1 cellular context compared by ENCODE assay signal in genomic region chr22:30667486-30668305, GRCh38.
TF ChIP-seq lines count a peak whose summit lies in the region.

Gene DUSP18 (minus strand): TSS chr22:30667875. CDS start chr22:30664003, 3,872 bp downstream.

TF ChIP-seq in GM23338, 12 proteins besides CTCF, POLR2A, EP300 and RAD21 (continued from another document):
- TF ChIP-seq, protein P1, sequence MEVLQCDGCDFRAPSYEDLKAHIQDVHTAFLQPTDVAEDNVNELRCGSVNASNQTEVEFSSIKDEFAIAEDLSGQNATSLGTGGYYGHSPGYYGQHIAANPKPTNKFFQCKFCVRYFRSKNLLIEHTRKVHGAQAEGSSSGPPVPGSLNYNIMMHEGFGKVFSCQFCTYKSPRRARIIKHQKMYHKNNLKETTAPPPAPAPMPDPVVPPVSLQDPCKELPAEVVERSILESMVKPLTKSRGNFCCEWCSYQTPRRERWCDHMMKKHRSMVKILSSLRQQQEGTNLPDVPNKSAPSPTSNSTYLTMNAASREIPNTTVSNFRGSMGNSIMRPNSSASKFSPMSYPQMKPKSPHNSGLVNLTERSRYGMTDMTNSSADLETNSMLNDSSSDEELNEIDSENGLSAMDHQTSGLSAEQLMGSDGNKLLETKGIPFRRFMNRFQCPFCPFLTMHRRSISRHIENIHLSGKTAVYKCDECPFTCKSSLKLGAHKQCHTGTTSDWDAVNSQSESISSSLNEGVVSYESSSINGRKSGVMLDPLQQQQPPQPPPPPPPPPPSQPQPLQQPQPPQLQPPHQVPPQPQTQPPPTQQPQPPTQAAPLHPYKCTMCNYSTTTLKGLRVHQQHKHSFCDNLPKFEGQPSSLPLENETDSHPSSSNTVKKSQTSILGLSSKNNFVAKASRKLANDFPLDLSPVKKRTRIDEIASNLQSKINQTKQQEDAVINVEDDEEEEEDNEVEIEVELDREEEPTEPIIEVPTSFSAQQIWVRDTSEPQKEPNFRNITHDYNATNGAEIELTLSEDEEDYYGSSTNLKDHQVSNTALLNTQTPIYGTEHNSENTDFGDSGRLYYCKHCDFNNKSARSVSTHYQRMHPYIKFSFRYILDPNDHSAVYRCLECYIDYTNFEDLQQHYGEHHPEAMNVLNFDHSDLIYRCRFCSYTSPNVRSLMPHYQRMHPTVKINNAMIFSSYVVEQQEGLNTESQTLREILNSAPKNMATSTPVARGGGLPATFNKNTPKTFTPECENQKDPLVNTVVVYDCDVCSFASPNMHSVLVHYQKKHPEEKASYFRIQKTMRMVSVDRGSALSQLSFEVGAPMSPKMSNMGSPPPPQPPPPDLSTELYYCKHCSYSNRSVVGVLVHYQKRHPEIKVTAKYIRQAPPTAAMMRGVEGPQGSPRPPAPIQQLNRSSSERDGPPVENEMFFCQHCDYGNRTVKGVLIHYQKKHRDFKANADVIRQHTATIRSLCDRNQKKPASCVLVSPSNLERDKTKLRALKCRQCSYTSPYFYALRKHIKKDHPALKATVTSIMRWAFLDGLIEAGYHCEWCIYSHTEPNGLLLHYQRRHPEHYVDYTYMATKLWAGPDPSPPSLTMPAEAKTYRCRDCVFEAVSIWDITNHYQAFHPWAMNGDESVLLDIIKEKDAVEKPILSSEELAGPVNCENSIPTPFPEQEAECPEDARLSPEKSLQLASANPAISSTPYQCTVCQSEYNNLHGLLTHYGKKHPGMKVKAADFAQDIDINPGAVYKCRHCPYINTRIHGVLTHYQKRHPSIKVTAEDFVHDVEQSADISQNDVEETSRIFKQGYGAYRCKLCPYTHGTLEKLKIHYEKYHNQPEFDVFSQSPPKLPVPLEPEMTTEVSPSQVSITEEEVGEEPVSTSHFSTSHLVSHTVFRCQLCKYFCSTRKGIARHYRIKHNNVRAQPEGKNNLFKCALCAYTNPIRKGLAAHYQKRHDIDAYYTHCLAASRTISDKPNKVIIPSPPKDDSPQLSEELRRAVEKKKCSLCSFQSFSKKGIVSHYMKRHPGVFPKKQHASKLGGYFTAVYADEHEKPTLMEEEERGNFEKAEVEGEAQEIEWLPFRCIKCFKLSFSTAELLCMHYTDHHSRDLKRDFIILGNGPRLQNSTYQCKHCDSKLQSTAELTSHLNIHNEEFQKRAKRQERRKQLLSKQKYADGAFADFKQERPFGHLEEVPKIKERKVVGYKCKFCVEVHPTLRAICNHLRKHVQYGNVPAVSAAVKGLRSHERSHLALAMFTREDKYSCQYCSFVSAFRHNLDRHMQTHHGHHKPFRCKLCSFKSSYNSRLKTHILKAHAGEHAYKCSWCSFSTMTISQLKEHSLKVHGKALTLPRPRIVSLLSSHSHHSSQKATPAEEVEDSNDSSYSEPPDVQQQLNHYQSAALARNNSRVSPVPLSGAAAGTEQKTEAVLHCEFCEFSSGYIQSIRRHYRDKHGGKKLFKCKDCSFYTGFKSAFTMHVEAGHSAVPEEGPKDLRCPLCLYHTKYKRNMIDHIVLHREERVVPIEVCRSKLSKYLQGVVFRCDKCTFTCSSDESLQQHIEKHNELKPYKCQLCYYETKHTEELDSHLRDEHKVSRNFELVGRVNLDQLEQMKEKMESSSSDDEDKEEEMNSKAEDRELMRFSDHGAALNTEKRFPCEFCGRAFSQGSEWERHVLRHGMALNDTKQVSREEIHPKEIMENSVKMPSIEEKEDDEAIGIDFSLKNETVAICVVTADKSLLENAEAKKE (CRISPR knock-in tag; IDR thresholded peaks at IDR 0.05), result no peak
